ENCODE assay signal across 9 cellular contexts in genomic region chr1:21313146-21313885, GRCh38. TPM values are rescaled to one million over a fixed set of nuclear protein-coding genes. Genes with fewer than 3 reads are reported as not detected.
DNase-seq lines count a peak whose midpoint lies in the region; ATAC-seq and TF ChIP-seq lines count a peak whose summit lies in the region.
"Had no signal": no experiment of that assay in that cellular context is flagged by ENCODE, and none has a peak within 500 bp of the region (broad histone marks: within the 10 kb centered on the region; RNA-seq: fewer than 3 reads in every experiment).

No MANE protein-coding gene starts in this region.

- H3K9me2 ChIP-seq in HCT116 (ENCODE audit: insufficient read depth), result no peaks in the 10 kb centered on the region

- WGBS in heart right ventricle, 2 donors, result 64 to 69% methylated on average over 6 of the region's 6 CpGs

- in situ Hi-C loops in ACHN (cut with HindIII; ENCODE audit: low pct_ligation_motif_present, low pct_unique_long_range_greater_than_20kb, low sequenced_read_pairs), result no loop called here

- no peaks in the 10 kb centered on the region for H3K9me3 Mint-ChIP-seq in WTC11
- H3K9me3 Mint-ChIP-seq in stimulated activated naive B cell treated with anti-CD40 and anti-IgM and Interleukin-4, amounts not matched to agents 10 μg/mL and 1 μg/mL and 100 μg/mL, for 72 hours, result peaks cover 0 to 2% of the 10 kb centered on the region in 2 donors
- H3K9me3 Mint-ChIP-seq in Calu3 (ENCODE audit: low read depth, unreplicated experiment), result no peaks in the 10 kb centered on the region

- H3K4me3 ChIP-seq in HCT116 (replicated peaks in 1 of 2; ENCODE audit: low read depth in 1 of 2, low read length in 2 of 2) (no peak overlapping the region), heart right ventricle (no peak overlapping the region)

- H3K27ac ChIP-seq in HCT116 (ENCODE audit: low read depth, low read length), result no peak overlapping the region
- peak overlapping the region in 5 of 10 donors; percentile 25 to 67 (median 55) for H3K27ac ChIP-seq in heart right ventricle

- no TSS peak for BruUV-seq in HCT116 (replicated peaks; lab: Mats Ljungman, UMichigan)
- no TSS peak for BruUV-seq in Calu3 (replicated peaks; lab: Mats Ljungman, UMichigan)

- CTCF ChIA-PET in HCT116 (lab: Charles Lee) (interaction anchor here (1.4 kb wide), 1 partner anchor 43 kb away, joined by 4 read pairs; no protein-coding TSS in a partner anchor), WTC11 (lab: Charles Lee) (interaction anchor here (0.7 to 5.6 kb wide), 9 partner anchors 9 to 96 kb away, joined by 3 to 52 read pairs (median 7); no protein-coding TSS in a partner anchor), Calu3 (lab: Charles Lee) (interaction anchor here (0.6 to 1.9 kb wide), 2 partner anchors 11 to 269 kb away, joined by 3 to 7 read pairs; no protein-coding TSS in a partner anchor)

- H3K4me1 Mint-ChIP-seq in WTC11, result peaks cover 63% of the 10 kb centered on the region
- peaks cover 33 to 72% of the 10 kb centered on the region in 2 donors for H3K4me1 Mint-ChIP-seq in stimulated activated naive B cell treated with anti-CD40 and anti-IgM and Interleukin-4, amounts not matched to agents 10 μg/mL and 1 μg/mL and 100 μg/mL, for 72 hours
- peaks cover 30% of the 10 kb centered on the region for H3K4me1 Mint-ChIP-seq in Calu3 (ENCODE audit: low read depth, unreplicated experiment)

- no peak for DNase-seq in HCT116 (ENCODE audit: low read depth, low spot score)
- no peak for DNase-seq in WTC11 (ENCODE audit: low spot score)
- no peak for DNase-seq in heart right ventricle
- DNase-seq in stimulated activated naive B cell treated with anti-CD40 and anti-IgM and Interleukin-4, amounts not matched to agents 10 μg/mL and 1 μg/mL and 100 μg/mL, for 72 hours, result no peak
- no peak for DNase-seq in activated CD4-positive, CD25-positive, alpha-beta regulatory T cell (lab: John Stamatoyannopoulos, UW)
- DNase-seq in ACHN, result no peak
- no peak for DNase-seq in cerebellum (ENCODE audit: low spot score)
- no peak for DNase-seq in Calu3

- TF ChIP-seq POLR2A in HCT116 (IDR thresholded peaks at IDR 0.05; ENCODE audit: borderline replicate concordance, extremely low read depth, insufficient read depth, insufficient read length), result no peak

- H3K4me3 Mint-ChIP-seq in WTC11 (no peak overlapping the region), Calu3 (ENCODE audit: low read depth, unreplicated experiment) (no peak overlapping the region)
- no peak overlapping the region for H3K4me3 Mint-ChIP-seq in stimulated activated naive B cell treated with anti-CD40 and anti-IgM and Interleukin-4, amounts not matched to agents 10 μg/mL and 1 μg/mL and 100 μg/mL, for 72 hours

- ATAC-seq in HCT116 (0 out of 2 replicates have a peak, but pooled peaks have one; percentile 37), WTC11 (peak; percentile 10), heart right ventricle (peak in 5 of 8 donors; percentile 7 to 38 (median 15))
- ATAC-seq in stimulated activated naive B cell treated with anti-CD40 and anti-IgM and Interleukin-4, amounts not matched to agents 10 μg/mL and 1 μg/mL and 100 μg/mL, for 72 hours (replicated peaks), result no peak
- ATAC-seq: Panc1 had no signal

- H3K4me2 ChIP-seq in HCT116 (ENCODE audit: low read length), result no peak overlapping the region

- no peak for TF ChIP-seq RAD21 in HCT116 (IDR thresholded peaks at IDR 0.05; ENCODE audit: low read depth)

- H3K36me3 ChIP-seq in HCT116 (ENCODE audit: control insufficient read depth in 1 of 2, insufficient read depth in 2 of 2, low read length in 2 of 2) (no peaks in the 10 kb centered on the region), heart right ventricle (no peaks in the 10 kb centered on the region)

- no peak overlapping the region for H2AFZ ChIP-seq in HCT116 (ENCODE audit: low read depth, low read length, poor library complexity, severe bottlenecking)

- H3K27ac Mint-ChIP-seq in WTC11, result peak overlapping the region; percentile 49
- peak overlapping the region; percentile 59 for H3K27ac Mint-ChIP-seq in stimulated activated naive B cell treated with anti-CD40 and anti-IgM and Interleukin-4, amounts not matched to agents 10 μg/mL and 1 μg/mL and 100 μg/mL, for 72 hours
- no peak overlapping the region for H3K27ac Mint-ChIP-seq in Calu3 (ENCODE audit: unreplicated experiment)

- POLR2A ChIA-PET in HCT116 (lab: Charles Lee), result no interaction called here
- POLR2A ChIA-PET in WTC11 (lab: Charles Lee), result no interaction called here

- TF ChIP-seq CTCF in HCT116 (IDR thresholded peaks at IDR 0.05 in 2 of 3, conservative IDR thresholded peaks at IDR 0.05 in 1 of 3; ENCODE audit: borderline replicate concordance in 1 of 3, insufficient read depth in 1 of 3, low read depth in 2 of 3, low read length in 2 of 3) (no peak), WTC11 (IDR thresholded peaks at IDR 0.05) (no peak), heart right ventricle (IDR thresholded peaks at IDR 0.05) (no peak), Calu3 (IDR thresholded peaks at IDR 0.05; ENCODE audit: unreplicated experiment) (no peak)

- no peaks in the 10 kb centered on the region for H4K20me1 ChIP-seq in HCT116 (ENCODE audit: insufficient read depth)

- H3K9me3 ChIP-seq in HCT116 (ENCODE audit: control insufficient read depth in 1 of 2, insufficient read depth in 1 of 2, low read depth in 1 of 2, low read length in 2 of 2) (no peaks in the 10 kb centered on the region), heart right ventricle (peaks cover 0 to 5% (median 0%) of the 10 kb centered on the region in 11 donors)

- H3K27me3 Mint-ChIP-seq in WTC11 (ENCODE audit: low read depth) (no peaks in the 10 kb centered on the region), Calu3 (ENCODE audit: unreplicated experiment) (no peaks in the 10 kb centered on the region)
- no peaks in the 10 kb centered on the region for H3K27me3 Mint-ChIP-seq in stimulated activated naive B cell treated with anti-CD40 and anti-IgM and Interleukin-4, amounts not matched to agents 10 μg/mL and 1 μg/mL and 100 μg/mL, for 72 hours

- H3K36me3 Mint-ChIP-seq in WTC11 (0 out of 2 replicates have a peak, but pooled peaks cover 3% of the 10 kb centered on the region), Calu3 (ENCODE audit: insufficient read depth, unreplicated experiment) (no peaks in the 10 kb centered on the region)
- peaks cover 35 to 41% of the 10 kb centered on the region in 2 donors for H3K36me3 Mint-ChIP-seq in stimulated activated naive B cell treated with anti-CD40 and anti-IgM and Interleukin-4, amounts not matched to agents 10 μg/mL and 1 μg/mL and 100 μg/mL, for 72 hours

- H3K9ac ChIP-seq in HCT116 (ENCODE audit: low read length), result no peak overlapping the region

- RAD21 ChIA-PET in HCT116 (lab: Charles Lee; ENCODE audit: low non-redundant PET in 1 of 2, low total read pairs in 2 of 2, uncharacterized antibody in 2 of 2, unreplicated experiment in 2 of 2), result no interaction called here

- H3K27me3 ChIP-seq in HCT116 (ENCODE audit: insufficient read depth, low read length) (no peaks in the 10 kb centered on the region), heart right ventricle (no peaks in the 10 kb centered on the region)

- H3K79me2 ChIP-seq in HCT116 (ENCODE audit: insufficient read depth, low read length), result peaks cover 36% of the 10 kb centered on the region

- H3K4me1 ChIP-seq in HCT116 (ENCODE audit: control insufficient read depth in 1 of 2, insufficient read depth in 2 of 2, low read length in 2 of 2), result peaks cover 18 to 32% of the 10 kb centered on the region in 2 experiments; a peak in 2 of 4 replicates
- H3K4me1 ChIP-seq in heart right ventricle, result peaks cover 12 to 75% (median 51%) of the 10 kb centered on the region in 9 donors

- intact Hi-C loops in HCT116 (cut with micrococcal nuclease), result no loop called here
- intact Hi-C loops in heart right ventricle (cut with DNase I), result no loop called here
- intact Hi-C loops in Calu3 (cut with micrococcal nuclease; ENCODE audit: unreplicated experiment), result no loop called here

TF ChIP-seq in HCT116, 20 proteins besides CTCF, POLR2A, EP300 and RAD21 (continues in another document):
- TF ChIP-seq, protein P1, sequence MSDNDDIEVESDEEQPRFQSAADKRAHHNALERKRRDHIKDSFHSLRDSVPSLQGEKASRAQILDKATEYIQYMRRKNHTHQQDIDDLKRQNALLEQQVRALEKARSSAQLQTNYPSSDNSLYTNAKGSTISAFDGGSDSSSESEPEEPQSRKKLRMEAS (IDR thresholded peaks at IDR 0.05), result no peak
- TF ChIP-seq CEBPB (IDR thresholded peaks at IDR 0.05; ENCODE audit: low read depth) (no peak), SP1 (IDR thresholded peaks at IDR 0.05; ENCODE audit: low read depth) (no peak)

TF ChIP-seq in WTC11, 78 proteins besides CTCF, POLR2A, EP300 and RAD21 (continues in another document):
- TF ChIP-seq, protein P1 (CRISPR knock-in tag; IDR thresholded peaks at IDR 0.05), result no peak
- TF ChIP-seq PRRX2 (CRISPR knock-in tag; IDR thresholded peaks at IDR 0.05) (no peak), ZNF281 (CRISPR knock-in tag; IDR thresholded peaks at IDR 0.05) (no peak), ZNF671 (CRISPR knock-in tag; IDR thresholded peaks at IDR 0.05) (no peak), ELF4 (CRISPR knock-in tag; IDR thresholded peaks at IDR 0.05; ENCODE audit: low read depth) (no peak)

RNA-seq across cellular contexts. Expression of gene ECE1, which starts 23.1 kb away (rescaled TPM):
- total RNA-seq in HCT116 (2021; ENCODE audit: unreplicated experiment), result 66.8 TPM
- 64.9 and 72.0 TPM in 2 replicates for polyA plus RNA-seq in HCT116 (2012)
- 40.6 to 45.0 TPM (median 42.0 TPM) in 3 replicates for total RNA-seq in WTC11 (2021)
- total RNA-seq in heart right ventricle, result 10 to 100 TPM; 30.6 to 81.8 (median 53.1) TPM
- polyA plus RNA-seq in heart right ventricle, result 10 to 100 TPM; 41.4 to 44.7 TPM
- total RNA-seq in cerebellum, result 12.6 TPM
- total RNA-seq in Calu3 (2022), result 83.0 and 101 TPM in 2 replicates

Comparison
In these comparisons a context has a peak if more than half of its experiments do, and no peak if none do; other contexts are left out.
1. ATAC-seq: peak in HCT116 (single experiment), WTC11 (single experiment) and heart right ventricle (5 of 8); none in stimulated activated naive B cell treated with anti-CD40 and anti-IgM and Interleukin-4, amounts not matched to agents 10 μg/mL and 1 μg/mL and 100 μg/mL, for 72 hours (0 of 2).